ENCODE assay signal across 37 cellular contexts in the genomic region with DNA sequence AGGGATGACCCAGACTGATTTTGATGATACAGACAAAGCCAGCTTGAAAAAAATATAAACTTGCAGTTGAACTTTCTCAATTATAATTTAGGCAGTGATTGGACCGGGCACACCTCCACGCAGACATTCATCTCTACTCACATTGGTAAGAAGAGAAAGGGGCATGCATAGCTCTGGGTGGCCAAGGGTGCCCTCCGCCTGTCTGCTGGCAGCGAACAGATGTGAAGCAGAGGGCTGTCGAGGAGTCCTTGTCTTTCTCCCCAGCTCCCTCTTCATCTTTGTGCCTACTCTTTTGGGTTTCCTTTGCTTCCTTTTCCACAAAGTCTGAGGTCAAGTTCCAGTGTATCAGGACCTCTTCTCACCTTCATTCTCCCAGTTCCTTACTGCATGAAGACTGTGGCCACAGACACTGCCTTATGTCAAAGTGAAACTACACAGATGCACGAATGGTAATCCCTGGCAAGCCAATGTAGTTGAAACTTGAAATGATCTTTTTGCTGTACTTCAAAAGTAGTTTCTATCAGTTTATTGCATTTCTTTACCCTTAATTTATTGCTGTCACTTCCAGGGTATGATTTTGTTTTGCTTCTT.
DNase-seq lines count a peak whose midpoint lies in the region; ATAC-seq, FAIRE-seq and TF ChIP-seq lines count a peak whose summit lies in the region.
"Had no signal": no experiment of that assay in that cellular context is flagged by ENCODE, and none has a peak within 500 bp of the region (broad histone marks: within the 10 kb centered on the region; RNA-seq: fewer than 3 reads in every experiment).

No MANE protein-coding gene starts in this region.

- H3K9me3 Mint-ChIP-seq in natural killer cell treated with Interleukin-12 subunit alpha and Interleukin-12 subunit beta and Interleukin-15 and Interleukin-18, amount 100 ng/mL, for 72 hours, result peaks cover 11% of the 10 kb centered on the region

- FAIRE-seq in HTR-8/SVneo (lab: Jason Lieb, UNC) (peak; percentile 31), urothelium cell line (lab: Jason Lieb, UNC) (peak; percentile 62), GM12892 (lab: Jason Lieb, UNC) (no peak)
- FAIRE-seq: K562, kidney had no signal

- 76 to 77% methylated on average over 6 of the region's 6 CpGs for WGBS in GM23248 (ENCODE audit: low coverage in 1 of 2, low lambda C conversion rate in 2 of 2, missing lambda C conversion rate in 2 of 2), 2 experiments

- H3K9me3 ChIP-seq in GM23248 (ENCODE audit: low read depth), result no peaks in the 10 kb centered on the region
- H3K9me3 ChIP-seq in adipocyte (ENCODE audit: control insufficient read depth, low read length), result peaks cover 5% of the 10 kb centered on the region
- H3K9me3 ChIP-seq: HAP-1, heart left ventricle, prostate gland had no signal

- no peak for DNase-seq in GM23248
- DNase-seq in HTR-8/SVneo (ENCODE audit: insufficient read length, low spot score), result no peak
- DNase-seq in adipocyte (ENCODE audit: low read depth), result no peak
- DNase-seq in urothelium cell line (ENCODE audit: low spot score), result no peak
- no peak for DNase-seq in natural killer cell treated with Interleukin-12 subunit alpha and Interleukin-12 subunit beta and Interleukin-15 and Interleukin-18, amount 100 ng/mL, for 72 hours (ENCODE audit: low spot score)
- DNase-seq in GM12892 (ENCODE audit: insufficient read length), result no peak
- no peak for DNase-seq in NCI-H748 (lab: John Stamatoyannopoulos, UW; ENCODE audit: unreplicated experiment)
- DNase-seq: activated CD4-positive, alpha-beta T cell treated with anti-CD3 and anti-CD28 coated beads, Interleukin-2, amount 50 U/mL, for 48 hours; activated CD4-positive, CD25-positive, alpha-beta regulatory T cell treated with anti-CD3 and anti-CD28 coated beads, Interleukin-2, amount 50 U/mL, for 72 hours; activated naive CD4-positive, alpha-beta T cell; activated naive CD8-positive, alpha-beta T cell treated with anti-CD3 and anti-CD28 coated beads, Interleukin-2, amount 50 U/mL, for 24 hours; activated T-cell treated with anti-CD3 and anti-CD28 coated beads, Interleukin-2, amount 50 U/mL, for 48 hours; Calu3; central memory CD4-positive, alpha-beta T cell; cortex of kidney; DMS79 treated with DMSO at 0.1 percent for 48 hours; effector memory CD8-positive, alpha-beta T cell; foreskin fibroblast; GDM1; heart left ventricle; kidney; naive thymus-derived CD8-positive, alpha-beta T cell; NCI-H1105; NCI-H187 treated with DMSO at 0.1 percent for 48 hours; NCI-H2171; NCI-H510A; nucleus accumbens; PC-9; stimulated activated CD4-positive, alpha-beta T cell treated with anti-CD3 and anti-CD28 coated beads, Interleukin-15, amount 100 ng/mL, for 24 hours; trophoblast cell had no signal

- in situ Hi-C loops in GM23248 (cut with MboI), result no loop called here

- H3K9ac ChIP-seq in GM23248 (no peak overlapping the region), adipocyte (ENCODE audit: low read length) (no peak overlapping the region)

- peak overlapping the region; percentile 61 for H3K4me2 ChIP-seq in GM23248 (ENCODE audit: unreplicated experiment)
- H3K4me2 ChIP-seq: PC-9 had no signal

- ATAC-seq in natural killer cell treated with Interleukin-12 subunit alpha and Interleukin-12 subunit beta and Interleukin-15 and Interleukin-18, amount 100 ng/mL, for 72 hours, result no peak
- ATAC-seq: activated naive CD8-positive, alpha-beta T cell treated with anti-CD3 and anti-CD28 coated beads, Interleukin-2, amount 50 U/mL, for 24 hours; effector memory CD8-positive, alpha-beta T cell; heart left ventricle; K562; naive thymus-derived CD8-positive, alpha-beta T cell; Right ventricle myocardium inferior; sciatic nerve; stimulated activated effector memory CD8-positive, alpha-beta T cell treated with anti-CD3 and anti-CD28 coated beads, Interleukin-12 subunit alpha, Interleukin-12 subunit beta, amount 100 ng/mL, for 72 hours had no signal

- H3K4me1 ChIP-seq in GM23248 (ENCODE audit: insufficient read depth), result peaks cover 7% of the 10 kb centered on the region; the same call in 1 of the 2 replicates
- no peaks in the 10 kb centered on the region for H3K4me1 ChIP-seq in adipocyte (ENCODE audit: control insufficient read depth, insufficient read depth, low read length)
- H3K4me1 ChIP-seq: HAP-1, heart left ventricle, prostate gland had no signal

- H3F3A ChIP-seq in GM23248 (ENCODE audit: insufficient read depth), result no peaks in the 10 kb centered on the region

- no peaks in the 10 kb centered on the region for H4K20me1 ChIP-seq in GM23248 (ENCODE audit: insufficient read depth)

- H3K4me1 Mint-ChIP-seq in natural killer cell treated with Interleukin-12 subunit alpha and Interleukin-12 subunit beta and Interleukin-15 and Interleukin-18, amount 100 ng/mL, for 72 hours (ENCODE audit: low read depth in 2 of 2), result no peaks in the 10 kb centered on the region
- H3K4me1 Mint-ChIP-seq: activated naive CD8-positive, alpha-beta T cell treated with anti-CD3 and anti-CD28 coated beads, Interleukin-2, amount 50 U/mL, for 24 hours; naive thymus-derived CD8-positive, alpha-beta T cell; stimulated activated effector memory CD8-positive, alpha-beta T cell treated with anti-CD3 and anti-CD28 coated beads, Interleukin-12 subunit alpha, Interleukin-12 subunit beta, amount 100 ng/mL, for 72 hours had no signal

- no peak overlapping the region for H3K27ac Mint-ChIP-seq in natural killer cell treated with Interleukin-12 subunit alpha and Interleukin-12 subunit beta and Interleukin-15 and Interleukin-18, amount 100 ng/mL, for 72 hours
- H3K27ac Mint-ChIP-seq: activated naive CD8-positive, alpha-beta T cell treated with anti-CD3 and anti-CD28 coated beads, Interleukin-2, amount 50 U/mL, for 24 hours; effector memory CD8-positive, alpha-beta T cell; naive thymus-derived CD8-positive, alpha-beta T cell; stimulated activated effector memory CD8-positive, alpha-beta T cell treated with anti-CD3 and anti-CD28 coated beads, Interleukin-12 subunit alpha, Interleukin-12 subunit beta, amount 100 ng/mL, for 72 hours; T-helper 2 cell treated with Interferon-gamma antibody and Interleukin-4, amounts not matched to agents 5 μg/mL and 100 μg/mL, for 36 hours had no signal

- H3K27me3 ChIP-seq in GM23248 (replicated peaks; ENCODE audit: insufficient read depth), result no peaks in the 10 kb centered on the region
- H3K27me3 ChIP-seq in adipocyte (replicated peaks; ENCODE audit: control insufficient read depth, insufficient read depth, low read length), result no peaks in the 10 kb centered on the region
- H3K27me3 ChIP-seq: heart left ventricle had no signal

- H3K79me2 ChIP-seq in GM23248 (ENCODE audit: insufficient read depth), result no peaks in the 10 kb centered on the region

- H3K4me3 Mint-ChIP-seq in natural killer cell treated with Interleukin-12 subunit alpha and Interleukin-12 subunit beta and Interleukin-15 and Interleukin-18, amount 100 ng/mL, for 72 hours, result no peak overlapping the region
- H3K4me3 Mint-ChIP-seq: activated naive CD8-positive, alpha-beta T cell treated with anti-CD3 and anti-CD28 coated beads, Interleukin-2, amount 50 U/mL, for 24 hours; effector memory CD8-positive, alpha-beta T cell; naive thymus-derived CD8-positive, alpha-beta T cell; stimulated activated effector memory CD8-positive, alpha-beta T cell treated with anti-CD3 and anti-CD28 coated beads, Interleukin-12 subunit alpha, Interleukin-12 subunit beta, amount 100 ng/mL, for 72 hours; T-helper 2 cell treated with Interferon-gamma antibody and Interleukin-4, amounts not matched to agents 5 μg/mL and 100 μg/mL, for 36 hours had no signal

- no peaks in the 10 kb centered on the region for H3K36me3 Mint-ChIP-seq in natural killer cell treated with Interleukin-12 subunit alpha and Interleukin-12 subunit beta and Interleukin-15 and Interleukin-18, amount 100 ng/mL, for 72 hours
- H3K36me3 Mint-ChIP-seq: stimulated activated effector memory CD8-positive, alpha-beta T cell treated with anti-CD3 and anti-CD28 coated beads, Interleukin-12 subunit alpha, Interleukin-12 subunit beta, amount 100 ng/mL, for 72 hours had no signal

- TF ChIP-seq POLR2A in GM12892 (IDR thresholded peaks at IDR 0.05; ENCODE audit: low read depth, low read length), result no peak

- H3K4me3 ChIP-seq in GM23248, result peak overlapping the region; percentile 42
- H3K4me3 ChIP-seq in adipocyte (ENCODE audit: low read length), result peak overlapping the region; percentile 20
- H3K4me3 ChIP-seq: HAP-1, heart left ventricle, K562, PC-9, prostate gland had no signal

- H3K36me3 ChIP-seq in GM23248 (ENCODE audit: low read depth), result no peaks in the 10 kb centered on the region
- H3K36me3 ChIP-seq in adipocyte (ENCODE audit: control insufficient read depth, insufficient read depth, low read length, severe bottlenecking), result no peaks in the 10 kb centered on the region
- H3K36me3 ChIP-seq: HAP-1, heart left ventricle, prostate gland had no signal

- H3K27me3 Mint-ChIP-seq in natural killer cell treated with Interleukin-12 subunit alpha and Interleukin-12 subunit beta and Interleukin-15 and Interleukin-18, amount 100 ng/mL, for 72 hours, result no peaks in the 10 kb centered on the region
- H3K27me3 Mint-ChIP-seq: activated naive CD8-positive, alpha-beta T cell treated with anti-CD3 and anti-CD28 coated beads, Interleukin-2, amount 50 U/mL, for 24 hours; effector memory CD8-positive, alpha-beta T cell had no signal

- no peak overlapping the region for H3K27ac ChIP-seq in GM23248
- H3K27ac ChIP-seq: heart left ventricle, PC-9, prostate gland had no signal

- H2AFZ ChIP-seq in GM23248, result peak overlapping the region; percentile 65
- H2AFZ ChIP-seq: PC-9 had no signal

- H3K9me2 ChIP-seq in GM23248 (ENCODE audit: insufficient read depth), result no peaks in the 10 kb centered on the region
